Comparison of ENCODE assay signal across 8 cellular contexts in the genomic region with DNA sequence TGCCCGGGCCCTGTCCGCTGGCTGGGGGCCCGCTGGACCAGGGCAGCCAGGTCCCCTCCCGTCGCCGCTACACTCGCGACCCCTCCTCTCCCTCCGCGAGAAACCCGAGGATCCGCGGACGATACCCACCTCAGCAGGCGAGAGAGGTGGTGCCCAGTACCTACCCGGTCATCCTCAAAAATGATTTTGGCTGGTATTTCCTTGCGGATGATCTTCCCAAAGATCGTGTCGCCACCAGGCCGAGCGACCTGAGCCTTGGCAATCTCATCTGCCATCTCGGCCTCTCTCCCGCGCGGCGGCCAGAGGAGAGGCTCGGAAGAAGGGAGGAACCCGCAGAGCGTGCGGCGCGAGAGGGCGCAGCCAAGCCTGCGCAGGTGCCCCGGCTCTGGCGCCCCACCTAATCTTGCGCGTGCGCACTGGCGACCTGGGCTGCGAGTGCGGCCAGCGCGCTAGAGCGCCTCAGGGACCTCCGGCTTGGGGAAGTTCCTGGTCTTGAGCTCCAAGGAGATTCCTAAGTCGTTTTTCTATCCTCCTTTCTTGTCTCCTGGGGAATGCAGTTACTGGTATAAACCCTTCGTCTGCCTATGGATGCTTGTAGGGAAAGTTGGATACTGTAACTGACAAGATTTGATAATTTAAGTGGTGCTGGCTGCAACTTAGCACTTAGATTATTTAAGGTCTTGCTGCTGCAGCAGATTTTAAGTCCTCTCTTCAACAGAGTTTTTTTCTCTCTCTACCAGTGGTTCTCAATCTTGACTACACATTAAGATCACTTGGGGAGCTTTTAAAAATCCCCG. TPM values are rescaled to one million over a fixed set of nuclear protein-coding genes. Genes with fewer than 3 reads are reported as not detected.
DNase-seq lines count a peak whose midpoint lies in the region; ATAC-seq and TF ChIP-seq lines count a peak whose summit lies in the region.

Gene HINT1 (minus strand): TSS at position 326 of the 797 bp plus-strand sequence. CDS start 51 bp downstream, at position 275.

- H4K20me1 ChIP-seq in KMS-11 (ENCODE audit: insufficient read depth) = no peaks in the 10 kb centered on the region

- H2AFZ ChIP-seq in KMS-11 (ENCODE audit: low read depth) = peak within 1 kb of the TSS; percentile 72

- intact Hi-C loops in esophagus squamous epithelium (cut with DNase I) = loop anchor here (10.0 kb wide), 2 partner anchors 90 to 240 kb away; no protein-coding TSS in a partner anchor

- H3K4me1 ChIP-seq in KMS-11 (ENCODE audit: low read depth, poor library complexity, severe bottlenecking) (peaks cover 35% of the 10 kb centered on the region), Peyer's patch (peaks cover 0 to 17% (median 7%) of the 10 kb centered on the region in 4 donors), esophagus squamous epithelium (peaks cover 6 to 44% (median 14%) of the 10 kb centered on the region in 3 donors)

- TF ChIP-seq POLR2A in Peyer's patch (IDR thresholded peaks at IDR 0.05) (peak; percentile 75 to 87), esophagus squamous epithelium (IDR thresholded peaks at IDR 0.05) (peak in 3 of 4 donors; percentile 55 to 90 (median 73))

- WGBS in esophagus squamous epithelium, 2 donors = 2 to 5% methylated on average over 2 to 5 of the region's 49 CpGs

- no peaks in the 10 kb centered on the region for H3K27me3 ChIP-seq in KMS-11 (ENCODE audit: insufficient read depth, low read depth)
- H3K27me3 ChIP-seq in Peyer's patch = no peaks in the 10 kb centered on the region
- H3K27me3 ChIP-seq in esophagus squamous epithelium = no peaks in the 10 kb centered on the region

- peaks cover 60% of the 10 kb centered on the region for H3K4me1 Mint-ChIP-seq in activated T-cell treated with anti-CD3 and anti-CD28 coated beads, Interleukin-2, amount 50 U/mL, for 72 hours (ENCODE audit: low read depth)
- peaks cover 33 to 41% (median 36%) of the 10 kb centered on the region in 3 donors for H3K4me1 Mint-ChIP-seq in naive B cell
- H3K4me1 Mint-ChIP-seq in stimulated activated naive B cell treated with anti-CD40 and anti-IgM and Interleukin-4, amounts not matched to agents 10 μg/mL and 1 μg/mL and 100 μg/mL, for 72 hours = peaks cover 15 to 43% of the 10 kb centered on the region in 2 donors

- peaks cover 0 to 2% of the 10 kb centered on the region in 2 donors for H3K9me3 Mint-ChIP-seq in activated T-cell treated with anti-CD3 and anti-CD28 coated beads, Interleukin-2, amount 50 U/mL, for 72 hours
- no peaks in the 10 kb centered on the region for H3K9me3 Mint-ChIP-seq in naive B cell
- no peaks in the 10 kb centered on the region for H3K9me3 Mint-ChIP-seq in stimulated activated naive B cell treated with anti-CD40 and anti-IgM and Interleukin-4, amounts not matched to agents 10 μg/mL and 1 μg/mL and 100 μg/mL, for 72 hours

- H3K4me3 ChIP-seq in KMS-11 (IDR thresholded peaks at IDR 0.05; ENCODE audit: insufficient read depth, low read depth, low read length) = no peak within 1 kb of the TSS
- H3K4me3 ChIP-seq in Peyer's patch = peak within 1 kb of the TSS; percentile 68 to 95 (median 76)
- peak within 1 kb of the TSS; percentile 66 to 97 (median 93) for H3K4me3 ChIP-seq in esophagus squamous epithelium

- H3K27ac ChIP-seq in KMS-11 (peak within 1 kb of the TSS; percentile 93), Peyer's patch (peak within 1 kb of the TSS; percentile 90 to 99 (median 94)), esophagus squamous epithelium (peak within 1 kb of the TSS; percentile 94 to 99 (median 98))

- DNase-seq in DMS79 treated with DMSO at 0.1 percent for 48 hours (lab: John Stamatoyannopoulos, UW) = peak; percentile 69
- DNase-seq in Peyer's patch = peak; percentile 92 to 97 (median 96)
- peak; percentile 95 to 97 for DNase-seq in activated T-cell treated with anti-CD3 and anti-CD28 coated beads, Interleukin-2, amount 50 U/mL, for 72 hours
- DNase-seq in esophagus squamous epithelium (lab: John Stamatoyannopoulos, UW) = peak; percentile 62
- peak; percentile 92 for DNase-seq in naive B cell
- peak; percentile 89 for DNase-seq in stimulated activated naive B cell treated with anti-CD40 and anti-IgM and Interleukin-4, amounts not matched to agents 10 μg/mL and 1 μg/mL and 100 μg/mL, for 72 hours

- H3K36me3 Mint-ChIP-seq in activated T-cell treated with anti-CD3 and anti-CD28 coated beads, Interleukin-2, amount 50 U/mL, for 72 hours (ENCODE audit: insufficient read depth in 2 of 2) = peaks cover 6 to 23% of the 10 kb centered on the region in 2 donors
- peaks cover 0 to 4% of the 10 kb centered on the region in 2 donors for H3K36me3 Mint-ChIP-seq in naive B cell
- H3K36me3 Mint-ChIP-seq in stimulated activated naive B cell treated with anti-CD40 and anti-IgM and Interleukin-4, amounts not matched to agents 10 μg/mL and 1 μg/mL and 100 μg/mL, for 72 hours = peaks cover 10 to 15% of the 10 kb centered on the region in 2 donors

- H3K27me3 Mint-ChIP-seq in activated T-cell treated with anti-CD3 and anti-CD28 coated beads, Interleukin-2, amount 50 U/mL, for 72 hours (ENCODE audit: low read depth) = no peaks in the 10 kb centered on the region
- H3K27me3 Mint-ChIP-seq in naive B cell = no peaks in the 10 kb centered on the region
- H3K27me3 Mint-ChIP-seq in stimulated activated naive B cell treated with anti-CD40 and anti-IgM and Interleukin-4, amounts not matched to agents 10 μg/mL and 1 μg/mL and 100 μg/mL, for 72 hours = no peaks in the 10 kb centered on the region

- ATAC-seq in GM21737 (IDR thresholded peaks at IDR 0.05; ENCODE audit: unreplicated experiment) (peak; percentile 86), naive B cell (ENCODE audit: low read depth in 2 of 2) (peak; percentile 78)
- peak; percentile 88 to 91 for ATAC-seq in activated T-cell treated with anti-CD3 and anti-CD28 coated beads, Interleukin-2, amount 50 U/mL, for 72 hours (replicated peaks in 1 of 2)
- ATAC-seq in stimulated activated naive B cell treated with anti-CD40 and anti-IgM and Interleukin-4, amounts not matched to agents 10 μg/mL and 1 μg/mL and 100 μg/mL, for 72 hours (replicated peaks) = peak; percentile 88

- H3K36me3 ChIP-seq in KMS-11 (ENCODE audit: insufficient read depth) (peaks cover 19% of the 10 kb centered on the region), Peyer's patch (peaks cover 0 to 26% (median 0%) of the 10 kb centered on the region in 3 donors), esophagus squamous epithelium (peaks cover 0 to 31% (median 7%) of the 10 kb centered on the region in 3 donors)

- peak within 1 kb of the TSS; percentile 96 to 97 for H3K4me3 Mint-ChIP-seq in activated T-cell treated with anti-CD3 and anti-CD28 coated beads, Interleukin-2, amount 50 U/mL, for 72 hours
- peak within 1 kb of the TSS; percentile 88 to 99 (median 96) for H3K4me3 Mint-ChIP-seq in naive B cell
- peak within 1 kb of the TSS; percentile 92 to 94 for H3K4me3 Mint-ChIP-seq in stimulated activated naive B cell treated with anti-CD40 and anti-IgM and Interleukin-4, amounts not matched to agents 10 μg/mL and 1 μg/mL and 100 μg/mL, for 72 hours

- H3K4me2 ChIP-seq in KMS-11 = peak within 1 kb of the TSS; percentile 80

- 0 out of 2 replicates have a peak, but pooled peaks have one; percentile 15 for TF ChIP-seq CTCF in KMS-11 (conservative IDR thresholded peaks at IDR 0.05; ENCODE audit: low read depth, low read length)
- TF ChIP-seq CTCF in Peyer's patch (IDR thresholded peaks at IDR 0.05) = peak in 3 of 6 experiments; percentile 15 to 30 (median 21)
- TF ChIP-seq CTCF in esophagus squamous epithelium (IDR thresholded peaks at IDR 0.05) = peak in 2 of 6 experiments; percentile 8 to 29

- H3K9ac ChIP-seq in KMS-11 = peak within 1 kb of the TSS; percentile 94

- peak within 1 kb of the TSS; percentile 99 for H3K27ac Mint-ChIP-seq in activated T-cell treated with anti-CD3 and anti-CD28 coated beads, Interleukin-2, amount 50 U/mL, for 72 hours
- peak within 1 kb of the TSS; percentile 94 to 99 (median 98) for H3K27ac Mint-ChIP-seq in naive B cell
- H3K27ac Mint-ChIP-seq in stimulated activated naive B cell treated with anti-CD40 and anti-IgM and Interleukin-4, amounts not matched to agents 10 μg/mL and 1 μg/mL and 100 μg/mL, for 72 hours = peak within 1 kb of the TSS; percentile 98

- H3K9me3 ChIP-seq in Peyer's patch (no peaks in the 10 kb centered on the region), esophagus squamous epithelium (no peaks in the 10 kb centered on the region)

- peaks cover 49% of the 10 kb centered on the region for H3K79me2 ChIP-seq in KMS-11 (ENCODE audit: insufficient read depth, low read depth)

RNA-seq across cellular contexts. Expression of gene HINT1, which starts in this region (rescaled TPM):
- 100 to 1,000 TPM; 198 to 422 (median 249) TPM for total RNA-seq in Peyer's patch
- 100 to 1,000 TPM; 269 to 292 TPM for total RNA-seq in activated T-cell treated with anti-CD3 and anti-CD28 coated beads, Interleukin-2, amount 50 U/mL, for 72 hours
- total RNA-seq in esophagus squamous epithelium = 100 to 1,000 TPM in 3 of 4 donors, 10 to 100 TPM in 1; 65.0 to 241 (median 207) TPM
- 100 to 1,000 TPM; 346 to 502 (median 420) TPM for polyA plus RNA-seq in naive B cell (ENCODE audit: low read depth in 6 of 6)
